Comparison of ENCODE assay signal across 8 cellular contexts in genomic region chr3:62188547-62189375, GRCh38.
DNase-seq lines count a peak whose midpoint lies in the region; ATAC-seq and TF ChIP-seq lines count a peak whose summit lies in the region.

No MANE protein-coding gene starts in this region.

- H3K27me3 ChIP-seq in trophoblast cell (ENCODE audit: insufficient read depth, low read length) (no peaks in the 10 kb centered on the region), upper lobe of left lung (no peaks in the 10 kb centered on the region)

- H3K79me1 ChIP-seq in trophoblast cell (ENCODE audit: low read length) = no peaks in the 10 kb centered on the region

- H2BK5ac ChIP-seq in trophoblast cell (ENCODE audit: low read depth, low read length, poor library complexity) = no peak overlapping the region

- TF ChIP-seq POLR2A in upper lobe of left lung (IDR thresholded peaks at IDR 0.05) = no peak

- H2AFZ ChIP-seq in trophoblast cell (ENCODE audit: insufficient read depth, low read length, poor library complexity) = no peak overlapping the region

- no peak overlapping the region for H3K18ac ChIP-seq in trophoblast cell (ENCODE audit: low read length)

- ATAC-seq in GM21717 (IDR thresholded peaks at IDR 0.05; ENCODE audit: unreplicated experiment) = peak; percentile 79
- peak; percentile 30 to 86 for ATAC-seq in upper lobe of left lung (ENCODE audit: low FRiP score in 2 of 2)

- H4K8ac ChIP-seq in trophoblast cell (ENCODE audit: low read depth, low read length) = no peak overlapping the region

- H3K4me1 ChIP-seq in trophoblast cell (ENCODE audit: control insufficient read depth in 1 of 2, insufficient read depth in 2 of 2, low read length in 2 of 2) (no peaks in the 10 kb centered on the region), upper lobe of left lung (peaks cover 5 to 25% (median 24%) of the 10 kb centered on the region in 4 donors)

- H3K4ac ChIP-seq in trophoblast cell (ENCODE audit: low read depth, low read length) = no peak overlapping the region

- no CpG with 5 or more reads among the region's 18 CpGs for WGBS in trophoblast cell (ENCODE audit: extremely low coverage, insufficient coverage, insufficient read length)
- WGBS in upper lobe of left lung, 2 donors = 6 to 9% methylated on average over 17 to 18 of the region's 18 CpGs

- H3K79me2 ChIP-seq in trophoblast cell (ENCODE audit: control insufficient read depth, insufficient read depth, low read length, poor library complexity) = no peaks in the 10 kb centered on the region

- H3K4me2 ChIP-seq in trophoblast cell (ENCODE audit: low read length) = no peak overlapping the region

- no peak overlapping the region for H2BK12ac ChIP-seq in trophoblast cell (ENCODE audit: low read length)

- peak; percentile 6 for DNase-seq in DMS153 (lab: John Stamatoyannopoulos, UW)
- peak; percentile 71 for DNase-seq in LHCN-M2 (ENCODE audit: low read depth)
- peak; percentile 36 to 60 for DNase-seq in SHP77 (lab: John Stamatoyannopoulos, UW)
- DNase-seq in activated effector memory CD4-positive, alpha-beta T cell treated with anti-CD3 and anti-CD28 coated beads, Interleukin-2, amount 50 U/mL, for 16 hours = peak; percentile 84
- peak; percentile 60 for DNase-seq in foreskin melanocyte
- DNase-seq in trophoblast cell = peak; percentile 72 to 83
- peak in 1 of 2 donors; percentile 63 for DNase-seq in upper lobe of left lung

- no peak overlapping the region for H4K91ac ChIP-seq in trophoblast cell (ENCODE audit: low read depth, low read length)

- H3K9me3 ChIP-seq in trophoblast cell (ENCODE audit: insufficient read depth, low read depth, low read length) (peaks cover 7% of the 10 kb centered on the region), upper lobe of left lung (no peaks in the 10 kb centered on the region)

- H4K12ac ChIP-seq in trophoblast cell (ENCODE audit: low read depth, low read length) = no peak overlapping the region

- no peak overlapping the region for H3K23ac ChIP-seq in trophoblast cell (ENCODE audit: low read length)

- H2BK120ac ChIP-seq in trophoblast cell (ENCODE audit: insufficient read depth, low read length, poor library complexity) = no peak overlapping the region

- H3K36me3 ChIP-seq in trophoblast cell (ENCODE audit: control insufficient read depth in 1 of 2, insufficient read depth in 2 of 2, low read length in 2 of 2) (no peaks in the 10 kb centered on the region), upper lobe of left lung (peaks cover 0 to 28% (median 2%) of the 10 kb centered on the region in 4 donors)

- no peak overlapping the region for H3K14ac ChIP-seq in trophoblast cell (ENCODE audit: low read length)

- no peak for TF ChIP-seq EP300 in upper lobe of left lung (IDR thresholded peaks at IDR 0.05)

- peak overlapping the region; percentile 27 for H3K9ac ChIP-seq in trophoblast cell (ENCODE audit: low read length)

- H3K27ac ChIP-seq in trophoblast cell (ENCODE audit: low read depth, low read length) (no peak overlapping the region), upper lobe of left lung (no peak overlapping the region)

- no peak overlapping the region for H2AK5ac ChIP-seq in trophoblast cell (ENCODE audit: low read length)

- peak; percentile 59 to 81 (median 76) for TF ChIP-seq CTCF in upper lobe of left lung (IDR thresholded peaks at IDR 0.05)

- H3K4me3 ChIP-seq in trophoblast cell (ENCODE audit: low read depth, low read length) (no peak overlapping the region), upper lobe of left lung (no peak overlapping the region)
